In genomic region chr7:153401795-153402720, GRCh38 we compare ENCODE assay signal across 1 cellular context.
TF ChIP-seq lines count a peak whose summit lies in the region.

No MANE protein-coding gene starts in this region.

TF ChIP-seq in K562, 482 proteins besides CTCF, POLR2A, EP300 and RAD21 (continued from another document and continues in another):
- no peak for TF ChIP-seq ZNF277 (CRISPR knock-in tag; IDR thresholded peaks at IDR 0.05; ENCODE audit: borderline replicate concordance)
- no peak for TF ChIP-seq GABPB1 (CRISPR knock-in tag; IDR thresholded peaks at IDR 0.05)
- no peak for TF ChIP-seq ZNF511 (CRISPR knock-in tag; IDR thresholded peaks at IDR 0.05)
- TF ChIP-seq, protein P1, sequence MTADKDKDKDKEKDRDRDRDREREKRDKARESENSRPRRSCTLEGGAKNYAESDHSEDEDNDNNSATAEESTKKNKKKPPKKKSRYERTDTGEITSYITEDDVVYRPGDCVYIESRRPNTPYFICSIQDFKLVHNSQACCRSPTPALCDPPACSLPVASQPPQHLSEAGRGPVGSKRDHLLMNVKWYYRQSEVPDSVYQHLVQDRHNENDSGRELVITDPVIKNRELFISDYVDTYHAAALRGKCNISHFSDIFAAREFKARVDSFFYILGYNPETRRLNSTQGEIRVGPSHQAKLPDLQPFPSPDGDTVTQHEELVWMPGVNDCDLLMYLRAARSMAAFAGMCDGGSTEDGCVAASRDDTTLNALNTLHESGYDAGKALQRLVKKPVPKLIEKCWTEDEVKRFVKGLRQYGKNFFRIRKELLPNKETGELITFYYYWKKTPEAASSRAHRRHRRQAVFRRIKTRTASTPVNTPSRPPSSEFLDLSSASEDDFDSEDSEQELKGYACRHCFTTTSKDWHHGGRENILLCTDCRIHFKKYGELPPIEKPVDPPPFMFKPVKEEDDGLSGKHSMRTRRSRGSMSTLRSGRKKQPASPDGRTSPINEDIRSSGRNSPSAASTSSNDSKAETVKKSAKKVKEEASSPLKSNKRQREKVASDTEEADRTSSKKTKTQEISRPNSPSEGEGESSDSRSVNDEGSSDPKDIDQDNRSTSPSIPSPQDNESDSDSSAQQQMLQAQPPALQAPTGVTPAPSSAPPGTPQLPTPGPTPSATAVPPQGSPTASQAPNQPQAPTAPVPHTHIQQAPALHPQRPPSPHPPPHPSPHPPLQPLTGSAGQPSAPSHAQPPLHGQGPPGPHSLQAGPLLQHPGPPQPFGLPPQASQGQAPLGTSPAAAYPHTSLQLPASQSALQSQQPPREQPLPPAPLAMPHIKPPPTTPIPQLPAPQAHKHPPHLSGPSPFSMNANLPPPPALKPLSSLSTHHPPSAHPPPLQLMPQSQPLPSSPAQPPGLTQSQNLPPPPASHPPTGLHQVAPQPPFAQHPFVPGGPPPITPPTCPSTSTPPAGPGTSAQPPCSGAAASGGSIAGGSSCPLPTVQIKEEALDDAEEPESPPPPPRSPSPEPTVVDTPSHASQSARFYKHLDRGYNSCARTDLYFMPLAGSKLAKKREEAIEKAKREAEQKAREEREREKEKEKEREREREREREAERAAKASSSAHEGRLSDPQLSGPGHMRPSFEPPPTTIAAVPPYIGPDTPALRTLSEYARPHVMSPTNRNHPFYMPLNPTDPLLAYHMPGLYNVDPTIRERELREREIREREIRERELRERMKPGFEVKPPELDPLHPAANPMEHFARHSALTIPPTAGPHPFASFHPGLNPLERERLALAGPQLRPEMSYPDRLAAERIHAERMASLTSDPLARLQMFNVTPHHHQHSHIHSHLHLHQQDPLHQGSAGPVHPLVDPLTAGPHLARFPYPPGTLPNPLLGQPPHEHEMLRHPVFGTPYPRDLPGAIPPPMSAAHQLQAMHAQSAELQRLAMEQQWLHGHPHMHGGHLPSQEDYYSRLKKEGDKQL (CRISPR knock-in tag; IDR thresholded peaks at IDR 0.05; ENCODE audit: borderline replicate concordance): no peak
- TF ChIP-seq POLR3A (IDR thresholded peaks at IDR 0.05; ENCODE audit: borderline replicate concordance, extremely low read depth, insufficient read depth, insufficient read length): no peak
- no peak for TF ChIP-seq NFIX (CRISPR knock-in tag; IDR thresholded peaks at IDR 0.05; ENCODE audit: low read depth)
- peak; percentile 84; the same call in 1 of the 2 replicates for TF ChIP-seq THRB (CRISPR knock-in tag; conservative IDR thresholded peaks at IDR 0.05)
- TF ChIP-seq ZKSCAN1 (IDR thresholded peaks at IDR 0.05; ENCODE audit: low read depth, low read length): no peak
- TF ChIP-seq SMARCA5 (IDR thresholded peaks at IDR 0.05): no peak
- no peak for TF ChIP-seq U2AF2 (optimal IDR thresholded peaks at IDR 0.05; ENCODE audit: low read depth, low read length)
- 0 out of 2 replicates have a peak, but pooled peaks have one; percentile 58 for TF ChIP-seq ZNF41 (CRISPR knock-in tag; conservative IDR thresholded peaks at IDR 0.05)
- TF ChIP-seq FOXP4 (CRISPR knock-in tag; IDR thresholded peaks at IDR 0.05; ENCODE audit: borderline replicate concordance): no peak
- TF ChIP-seq ARID1B (IDR thresholded peaks at IDR 0.05): 0 out of 2 replicates have a peak, but pooled peaks have one; percentile 29
- TF ChIP-seq EWSR1 (IDR thresholded peaks at IDR 0.05; ENCODE audit: borderline replicate concordance, low read depth, partially characterized antibody): no peak
- TF ChIP-seq HSF4 (CRISPR knock-in tag; IDR thresholded peaks at IDR 0.05; ENCODE audit: borderline replicate concordance): no peak
- no peak for TF ChIP-seq NCOA1 (IDR thresholded peaks at IDR 0.05; ENCODE audit: low read depth)
- TF ChIP-seq EP400 (IDR thresholded peaks at IDR 0.05): 0 out of 2 replicates have a peak, but pooled peaks have one; percentile 18
- no peak for TF ChIP-seq FOXP1 (CRISPR knock-in tag; IDR thresholded peaks at IDR 0.05)
- no peak for TF ChIP-seq BDP1 (IDR thresholded peaks at IDR 0.05; ENCODE audit: insufficient read depth, insufficient read length)
- TF ChIP-seq THAP7 (CRISPR knock-in tag; IDR thresholded peaks at IDR 0.05): no peak
- no peak for TF ChIP-seq CREB1 (IDR thresholded peaks at IDR 0.05)
- TF ChIP-seq CREB1 (CRISPR knock-in tag; IDR thresholded peaks at IDR 0.05): no peak
- TF ChIP-seq, protein P2, sequence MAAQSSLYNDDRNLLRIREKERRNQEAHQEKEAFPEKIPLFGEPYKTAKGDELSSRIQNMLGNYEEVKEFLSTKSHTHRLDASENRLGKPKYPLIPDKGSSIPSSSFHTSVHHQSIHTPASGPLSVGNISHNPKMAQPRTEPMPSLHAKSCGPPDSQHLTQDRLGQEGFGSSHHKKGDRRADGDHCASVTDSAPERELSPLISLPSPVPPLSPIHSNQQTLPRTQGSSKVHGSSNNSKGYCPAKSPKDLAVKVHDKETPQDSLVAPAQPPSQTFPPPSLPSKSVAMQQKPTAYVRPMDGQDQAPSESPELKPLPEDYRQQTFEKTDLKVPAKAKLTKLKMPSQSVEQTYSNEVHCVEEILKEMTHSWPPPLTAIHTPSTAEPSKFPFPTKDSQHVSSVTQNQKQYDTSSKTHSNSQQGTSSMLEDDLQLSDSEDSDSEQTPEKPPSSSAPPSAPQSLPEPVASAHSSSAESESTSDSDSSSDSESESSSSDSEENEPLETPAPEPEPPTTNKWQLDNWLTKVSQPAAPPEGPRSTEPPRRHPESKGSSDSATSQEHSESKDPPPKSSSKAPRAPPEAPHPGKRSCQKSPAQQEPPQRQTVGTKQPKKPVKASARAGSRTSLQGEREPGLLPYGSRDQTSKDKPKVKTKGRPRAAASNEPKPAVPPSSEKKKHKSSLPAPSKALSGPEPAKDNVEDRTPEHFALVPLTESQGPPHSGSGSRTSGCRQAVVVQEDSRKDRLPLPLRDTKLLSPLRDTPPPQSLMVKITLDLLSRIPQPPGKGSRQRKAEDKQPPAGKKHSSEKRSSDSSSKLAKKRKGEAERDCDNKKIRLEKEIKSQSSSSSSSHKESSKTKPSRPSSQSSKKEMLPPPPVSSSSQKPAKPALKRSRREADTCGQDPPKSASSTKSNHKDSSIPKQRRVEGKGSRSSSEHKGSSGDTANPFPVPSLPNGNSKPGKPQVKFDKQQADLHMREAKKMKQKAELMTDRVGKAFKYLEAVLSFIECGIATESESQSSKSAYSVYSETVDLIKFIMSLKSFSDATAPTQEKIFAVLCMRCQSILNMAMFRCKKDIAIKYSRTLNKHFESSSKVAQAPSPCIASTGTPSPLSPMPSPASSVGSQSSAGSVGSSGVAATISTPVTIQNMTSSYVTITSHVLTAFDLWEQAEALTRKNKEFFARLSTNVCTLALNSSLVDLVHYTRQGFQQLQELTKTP (IDR thresholded peaks at IDR 0.05; ENCODE audit: low read depth in 1 of 2, partially characterized antibody in 2 of 2): peak in 1 of 2 experiments; percentile 12
- TF ChIP-seq RCOR1 (IDR thresholded peaks at IDR 0.05; ENCODE audit: borderline replicate concordance in 1 of 2, low read depth in 2 of 2, low read length in 2 of 2): no peak
- TF ChIP-seq ZHX1 (conservative IDR thresholded peaks at IDR 0.05; ENCODE audit: low read length): no peak
- TF ChIP-seq PRPF4 (IDR thresholded peaks at IDR 0.05; ENCODE audit: insufficient read depth, low read depth, low read length, poor library complexity, severe bottlenecking): no peak
- TF ChIP-seq ZNF395 (CRISPR knock-in tag; IDR thresholded peaks at IDR 0.05): no peak
- no peak for TF ChIP-seq ZC3H8 (IDR thresholded peaks at IDR 0.05)
- TF ChIP-seq MEF2D (tag; conservative IDR thresholded peaks at IDR 0.05; ENCODE audit: low read depth): no peak
- no peak for TF ChIP-seq TARDBP (IDR thresholded peaks at IDR 0.05)
- TF ChIP-seq ZMIZ1 (IDR thresholded peaks at IDR 0.05; ENCODE audit: low read depth in 2 of 2, low read length in 2 of 2): no peak
- peak; percentile 52; the same call in 1 of the 2 replicates for TF ChIP-seq ZNF3 (CRISPR knock-in tag; IDR thresholded peaks at IDR 0.05)
- no peak for TF ChIP-seq RBM15 (IDR thresholded peaks at IDR 0.05; ENCODE audit: insufficient read depth, low read length)
